ENCODE assay signal across 10 cellular contexts in the genomic region with DNA sequence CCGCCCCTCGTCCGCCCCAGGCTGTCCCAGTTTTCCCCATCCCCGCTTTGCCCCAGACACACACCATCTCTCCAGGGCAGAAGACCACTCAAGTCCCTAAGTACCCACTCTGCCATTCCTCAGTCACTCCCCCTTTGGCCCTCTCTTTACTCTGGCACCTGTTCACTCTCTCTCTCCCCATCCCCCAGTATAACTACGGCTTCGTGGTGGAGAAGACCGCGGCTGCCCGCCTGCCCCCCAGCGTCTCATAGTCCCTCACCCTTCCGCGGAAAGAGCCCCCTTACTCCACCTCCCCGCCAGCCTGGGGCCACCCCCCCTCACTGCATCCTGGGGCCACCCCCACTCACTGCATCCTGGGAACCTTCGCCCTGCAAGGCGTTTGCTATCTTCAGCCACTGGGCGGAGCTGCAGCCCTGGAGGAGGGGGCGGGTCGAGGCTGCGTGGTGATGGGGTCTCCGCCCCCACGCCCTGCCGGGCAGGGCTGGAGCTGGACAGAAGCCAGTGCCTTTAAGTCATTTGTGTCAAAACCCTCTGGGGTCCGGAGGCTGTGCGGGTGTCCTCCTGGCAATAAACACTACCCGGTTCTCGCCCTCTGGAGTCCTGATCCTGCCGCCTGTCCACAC. TPM values are rescaled to one million over a fixed set of nuclear protein-coding genes. Genes with fewer than 3 reads are reported as not detected.
DNase-seq lines count a peak whose midpoint lies in the region; ATAC-seq and TF ChIP-seq lines count a peak whose summit lies in the region.
"Had no signal": no experiment of that assay in that cellular context is flagged by ENCODE, and none has a peak within 500 bp of the region (broad histone marks: within the 10 kb centered on the region; RNA-seq: fewer than 3 reads in every experiment).

No MANE protein-coding gene starts in this region.

- H3K36me3 Mint-ChIP-seq in activated naive CD4-positive, alpha-beta T cell treated with anti-CD3 and anti-CD28 coated beads, Interleukin-2, amount 50 U/mL, for 72 hours: peaks cover 0 to 6% of the 10 kb centered on the region in 2 donors

- no peaks in the 10 kb centered on the region for H3K9me3 Mint-ChIP-seq in activated naive CD4-positive, alpha-beta T cell treated with anti-CD3 and anti-CD28 coated beads, Interleukin-2, amount 50 U/mL, for 72 hours

- peak; percentile 33 to 65 for ATAC-seq in activated naive CD4-positive, alpha-beta T cell treated with anti-CD3 and anti-CD28 coated beads, Interleukin-2, amount 50 U/mL, for 72 hours
- ATAC-seq in HG02610 (IDR thresholded peaks at IDR 0.05; ENCODE audit: unreplicated experiment): no peak

- H3K4me1 ChIP-seq in transverse colon: peaks cover 0 to 9% (median 7%) of the 10 kb centered on the region in 4 donors

- peak overlapping the region; percentile 27 to 74 for H3K27ac Mint-ChIP-seq in activated naive CD4-positive, alpha-beta T cell treated with anti-CD3 and anti-CD28 coated beads, Interleukin-2, amount 50 U/mL, for 72 hours

- no peaks in the 10 kb centered on the region for H3K27me3 ChIP-seq in transverse colon

- intact Hi-C loops in transverse colon (cut with DNase I; ENCODE audit: low total_unique reads): no loop called here

- H3K27ac ChIP-seq in transverse colon: no peak overlapping the region
- H3K27ac ChIP-seq: C4-2B had no signal

- H3K4me3 ChIP-seq in iPS-18c (ENCODE audit: insufficient read depth, low read depth, low read length): peak overlapping the region; percentile 38; the same call in 1 of the 2 replicates
- no peak overlapping the region for H3K4me3 ChIP-seq in transverse colon

- no peak for TF ChIP-seq POLR2A in transverse colon (IDR thresholded peaks at IDR 0.05)

- in situ Hi-C loops in transverse colon (cut with MboI; ENCODE audit: low pct_ligation_motif_present in 1 of 4, low pct_unique_long_range_greater_than_20kb in 1 of 4, low sequenced_read_pairs in 3 of 4): no loop called here

- peak in 2 of 5 experiments; percentile 23 to 24 for TF ChIP-seq CTCF in transverse colon (IDR thresholded peaks at IDR 0.05)

- WGBS in transverse colon (ENCODE audit: low coverage in 1 of 2), 2 donors: 35 to 75% methylated on average over 2 to 26 of the region's 27 CpGs

- H3K36me3 ChIP-seq in transverse colon: no peaks in the 10 kb centered on the region

- H3K9me3 ChIP-seq in iPS-18c (ENCODE audit: control insufficient read depth, insufficient read depth, low read length): no peaks in the 10 kb centered on the region
- no peaks in the 10 kb centered on the region for H3K9me3 ChIP-seq in transverse colon

- DNase-seq in NCI-H1417 (lab: John Stamatoyannopoulos, UW): peak in 2 of 3 experiments; percentile 13 to 39
- DNase-seq in NCI-H1417 treated with DMSO at 0.1 percent for 48 hours (lab: John Stamatoyannopoulos, UW): no peak
- DNase-seq in MV-4-11 (lab: John Stamatoyannopoulos, UW): peak; percentile 48
- peak in 1 of 2 donors; percentile 58 for DNase-seq in activated naive CD4-positive, alpha-beta T cell treated with anti-CD3 and anti-CD28 coated beads, Interleukin-2, amount 50 U/mL, for 72 hours (ENCODE audit: low spot score in 2 of 2)
- DNase-seq in transverse colon: no peak
- no peak for DNase-seq in DMS79 treated with DMSO at 0.1 percent for 48 hours (lab: John Stamatoyannopoulos, UW)

- no peak for TF ChIP-seq EP300 in transverse colon (IDR thresholded peaks at IDR 0.05; ENCODE audit: low read depth)

RNA-seq across cellular contexts. Expression of gene MVB12A, which starts 5.0 kb away (rescaled TPM):
- 10 to 100 TPM; 34.4 to 55.2 TPM for total RNA-seq in activated naive CD4-positive, alpha-beta T cell treated with anti-CD3 and anti-CD28 coated beads, Interleukin-2, amount 50 U/mL, for 72 hours
- 10 to 100 TPM; 22.9 to 84.2 (median 83.1) TPM for total RNA-seq in transverse colon

RNA-seq across cellular contexts. Expression of gene BST2, which starts 19.4 kb away (rescaled TPM):
- total RNA-seq in activated naive CD4-positive, alpha-beta T cell treated with anti-CD3 and anti-CD28 coated beads, Interleukin-2, amount 50 U/mL, for 72 hours: 100 to 1,000 TPM in 1 of 2 donors, 10 to 100 TPM in 1; 77.4 to 126 TPM
- total RNA-seq in transverse colon: 10 to 100 TPM in 3 of 4 donors, 1 to 10 TPM in 1; 5.6 to 39.2 (median 19.9) TPM

RNA-seq across cellular contexts. Expression of gene TMEM221, which starts 23.6 kb away (rescaled TPM):
- not detected for total RNA-seq in activated naive CD4-positive, alpha-beta T cell treated with anti-CD3 and anti-CD28 coated beads, Interleukin-2, amount 50 U/mL, for 72 hours
- total RNA-seq in transverse colon: under 1 TPM in 1 of 4 donors, not detected in 3; 0.48 TPM
- total RNA-seq: activated CD8-positive, alpha-beta memory T cell treated with anti-CD3 and anti-CD28 coated beads for 36 hours had no signal

RNA-seq across cellular contexts. Expression of gene CCDC194, which starts 30.9 kb away (rescaled TPM):
- 1 to 10 TPM; 2.2 to 3.7 TPM for total RNA-seq in activated naive CD4-positive, alpha-beta T cell treated with anti-CD3 and anti-CD28 coated beads, Interleukin-2, amount 50 U/mL, for 72 hours
- not detected for total RNA-seq in transverse colon

RNA-seq across cellular contexts. Expression of gene NXNL1, which starts 35.9 kb away (rescaled TPM):
- total RNA-seq in activated naive CD4-positive, alpha-beta T cell treated with anti-CD3 and anti-CD28 coated beads, Interleukin-2, amount 50 U/mL, for 72 hours: not detected
- not detected for total RNA-seq in transverse colon
- total RNA-seq: activated CD8-positive, alpha-beta memory T cell treated with anti-CD3 and anti-CD28 coated beads for 36 hours had no signal

Comparison
In these comparisons a context has a peak if more than half of its experiments do, and no peak if none do; other contexts are left out.
1. DNase-seq: peak in NCI-H1417 (2 of 3) and MV-4-11 (single experiment); none in NCI-H1417 treated with DMSO at 0.1 percent for 48 hours (single experiment), transverse colon (single experiment) and DMS79 treated with DMSO at 0.1 percent for 48 hours (single experiment).